1 cellular context compared by ENCODE assay signal in genomic region chr7:2814186-2814530, GRCh38.
TF ChIP-seq lines count a peak whose summit lies in the region.

No MANE protein-coding gene starts in this region.

TF ChIP-seq in GM23338, 12 proteins besides CTCF, POLR2A, EP300 and RAD21 (continued from another document):
- TF ChIP-seq ZNF462 (CRISPR knock-in tag; IDR thresholded peaks at IDR 0.05) (no peak), EZH2 (IDR thresholded peaks at IDR 0.05; ENCODE audit: low read depth, unreplicated experiment) (no peak), REST (IDR thresholded peaks at IDR 0.05; ENCODE audit: unreplicated experiment) (no peak), NANOG (IDR thresholded peaks at IDR 0.05; ENCODE audit: borderline replicate concordance) (no peak), STAT1 (IDR thresholded peaks at IDR 0.05; ENCODE audit: unreplicated experiment) (no peak), CREB1 (CRISPR knock-in tag; IDR thresholded peaks at IDR 0.05; ENCODE audit: low read depth) (no peak)
